Comparison of ENCODE assay signal across 26 cellular contexts in genomic region chr18:4450065-4450676, GRCh38. TPM values are rescaled to one million over a fixed set of nuclear protein-coding genes. Genes with fewer than 3 reads are reported as not detected.
DNase-seq lines count a peak whose midpoint lies in the region; ATAC-seq and TF ChIP-seq lines count a peak whose summit lies in the region.
"Had no signal": no experiment of that assay in that cellular context is flagged by ENCODE, and none has a peak within 500 bp of the region (broad histone marks: within the 10 kb centered on the region; RNA-seq: fewer than 3 reads in every experiment).

No MANE protein-coding gene starts in this region.

- DNase-seq in NCI-H524 (lab: John Stamatoyannopoulos, UW), result peak; percentile 31 to 62
- no peak for DNase-seq in NCI-H524 treated with DMSO at 0.1 percent for 48 hours (lab: John Stamatoyannopoulos, UW)
- DNase-seq in NCI-H446 treated with DMSO at 0.1 percent for 48 hours (lab: John Stamatoyannopoulos, UW), result peak; percentile 18
- DNase-seq in thoracic aorta (ENCODE audit: low spot score), result no peak
- no peak for DNase-seq in sciatic nerve (ENCODE audit: low spot score)
- DNase-seq in CD8-positive, alpha-beta memory T cell, result no peak
- DNase-seq: activated CD4-positive, alpha-beta T cell treated with anti-CD3 and anti-CD28 coated beads, Interleukin-2, amount 50 U/mL, for 4 hours; activated naive CD4-positive, alpha-beta T cell treated with Interleukin-2 at 50 U/mL for 16 hours; activated T-cell treated with anti-CD3 and anti-CD28 coated beads, Interleukin-2, amount 50 U/mL, for 1 hour; aorta; effector CD4-positive, alpha-beta T cell; esophagus squamous epithelium; GM23248; Karpas-422; left lung; NCI-H1092 treated with DMSO at 0.1 percent for 48 hours; small intestine; stimulated activated CD4-positive, alpha-beta T cell treated with anti-CD3 and anti-CD28 coated beads, Interleukin-2, amount 100 ng/mL, for 48 hours; stimulated activated naive CD8-positive, alpha-beta T cell treated with anti-CD3 and anti-CD28 coated beads, Interleukin-15, amount 100 ng/mL, for 72 hours; upper lobe of left lung had no signal

- ATAC-seq in thoracic aorta (ENCODE audit: insufficient number of reproducible peaks, low FRiP score, low read depth), result no peak
- ATAC-seq in sciatic nerve, result no peak
- no peak for ATAC-seq in HG02981 (IDR thresholded peaks at IDR 0.05; ENCODE audit: unreplicated experiment)
- ATAC-seq: left lung; stimulated activated naive CD8-positive, alpha-beta T cell treated with anti-CD3 and anti-CD28 coated beads, Interleukin-15, amount 100 ng/mL, for 72 hours had no signal

- H3K36me3 ChIP-seq in thoracic aorta, result no peaks in the 10 kb centered on the region
- no peaks in the 10 kb centered on the region for H3K36me3 ChIP-seq in CD8-positive, alpha-beta memory T cell (ENCODE audit: insufficient read depth, low read length)
- H3K36me3 ChIP-seq: esophagus squamous epithelium, left lung, neural progenitor cell, upper lobe of left lung had no signal

- no peak for TF ChIP-seq CTCF in brain (conservative IDR thresholded peaks at IDR 0.05)
- no peak for TF ChIP-seq CTCF in thoracic aorta (IDR thresholded peaks at IDR 0.05)

- intact Hi-C loops in sciatic nerve (cut with DNase I), result no loop called here

- H3K4me3 Mint-ChIP-seq in brain, result peak overlapping the region in 4 of 5 experiments; percentile 51 to 77 (median 67)
- H3K4me3 Mint-ChIP-seq in CD8-positive, alpha-beta memory T cell, result no peak overlapping the region
- H3K4me3 Mint-ChIP-seq: neural progenitor cell; stimulated activated naive CD8-positive, alpha-beta T cell treated with anti-CD3 and anti-CD28 coated beads, Interleukin-15, amount 100 ng/mL, for 72 hours; T-helper 1 cell treated with Interleukin-12 subunit alpha and Interleukin-12 subunit beta and Interleukin-4 antibody, amounts not matched to agents 30 μg/mL and 1 μg/mL, for 36 hours had no signal

- peaks cover 48% of the 10 kb centered on the region for H3K4me1 Mint-ChIP-seq in brain
- H3K4me1 Mint-ChIP-seq in CD8-positive, alpha-beta memory T cell, result no peaks in the 10 kb centered on the region
- H3K4me1 Mint-ChIP-seq: stimulated activated naive CD8-positive, alpha-beta T cell treated with anti-CD3 and anti-CD28 coated beads, Interleukin-15, amount 100 ng/mL, for 72 hours had no signal

- peaks cover 21% of the 10 kb centered on the region for H3K36me3 Mint-ChIP-seq in brain
- no peaks in the 10 kb centered on the region for H3K36me3 Mint-ChIP-seq in CD8-positive, alpha-beta memory T cell

- H3K9me3 Mint-ChIP-seq in brain, result peaks cover 0 to 11% (median 3%) of the 10 kb centered on the region in 5 experiments
- H3K9me3 Mint-ChIP-seq in CD8-positive, alpha-beta memory T cell, result peaks cover 2 to 16% (median 8%) of the 10 kb centered on the region in 5 donors
- H3K9me3 Mint-ChIP-seq: T-helper 1 cell treated with Interleukin-12 subunit alpha and Interleukin-12 subunit beta and Interleukin-4 antibody, amounts not matched to agents 30 μg/mL and 1 μg/mL, for 36 hours had no signal

- CTCF ChIA-PET in CD8-positive, alpha-beta memory T cell (lab: Charles Lee), result no interaction called here

- H3K27me3 ChIP-seq in thoracic aorta (replicated peaks; ENCODE audit: insufficient read depth), result no peaks in the 10 kb centered on the region
- no peaks in the 10 kb centered on the region for H3K27me3 ChIP-seq in CD8-positive, alpha-beta memory T cell (ENCODE audit: insufficient read depth, low read length, poor library complexity, severe bottlenecking)
- H3K27me3 ChIP-seq: neural progenitor cell had no signal

- H3K4me3 ChIP-seq in thoracic aorta, result peak overlapping the region; percentile 6
- H3K4me3 ChIP-seq in CD8-positive, alpha-beta memory T cell (ENCODE audit: low read length), result no peak overlapping the region
- H3K4me3 ChIP-seq: esophagus squamous epithelium, GM23248, left lung, neural progenitor cell, upper lobe of left lung had no signal

- no peaks in the 10 kb centered on the region for H3K9me3 ChIP-seq in thoracic aorta
- no peaks in the 10 kb centered on the region for H3K9me3 ChIP-seq in CD8-positive, alpha-beta memory T cell (ENCODE audit: low read length)
- H3K9me3 ChIP-seq: esophagus squamous epithelium, left lung, upper lobe of left lung had no signal

- no peak overlapping the region for H3K27ac ChIP-seq in thoracic aorta
- no peak overlapping the region for H3K27ac ChIP-seq in CD8-positive, alpha-beta memory T cell (ENCODE audit: low read depth, low read length)
- H3K27ac ChIP-seq: C4-2B, esophagus squamous epithelium, GM23248, left lung, neural progenitor cell, upper lobe of left lung, VCaP had no signal

- H3K27ac Mint-ChIP-seq in brain, result peak overlapping the region in 3 of 5 experiments; percentile 2 to 42 (median 6)
- H3K27ac Mint-ChIP-seq in CD8-positive, alpha-beta memory T cell, result no peak overlapping the region
- H3K27ac Mint-ChIP-seq: neural progenitor cell; stimulated activated naive CD8-positive, alpha-beta T cell treated with anti-CD3 and anti-CD28 coated beads, Interleukin-15, amount 100 ng/mL, for 72 hours; T-helper 1 cell treated with Interleukin-12 subunit alpha and Interleukin-12 subunit beta and Interleukin-4 antibody, amounts not matched to agents 30 μg/mL and 1 μg/mL, for 36 hours had no signal

- H3K27me3 Mint-ChIP-seq in brain, result peaks cover 9% of the 10 kb centered on the region
- H3K27me3 Mint-ChIP-seq in CD8-positive, alpha-beta memory T cell, result peaks cover 7 to 10% of the 10 kb centered on the region in 2 donors

- peaks cover 0 to 15% of the 10 kb centered on the region in 2 donors for H3K4me1 ChIP-seq in thoracic aorta (ENCODE audit: control insufficient read depth in 1 of 2, low read depth in 2 of 2)
- no peaks in the 10 kb centered on the region for H3K4me1 ChIP-seq in CD8-positive, alpha-beta memory T cell (ENCODE audit: insufficient read depth, low read length)
- H3K4me1 ChIP-seq: left lung had no signal

- POLR2A ChIA-PET in CD8-positive, alpha-beta memory T cell (lab: Charles Lee), result no interaction called here

RNA-seq across cellular contexts. Expression of gene DLGAP1, which starts 4.9 kb away (rescaled TPM):
- polyA plus RNA-seq in brain (ENCODE audit: insufficient read depth, low read depth, low replicate concordance), result 8.0 TPM
- total RNA-seq in thoracic aorta (10 to 100 TPM in 1 of 2 donors, 1 to 10 TPM in 1; 7.3 to 19.0 TPM), sciatic nerve (0.98 TPM)
- under 1 TPM in 1 of 2 experiments, not detected in 1; 0.07 TPM for total RNA-seq in CD8-positive, alpha-beta memory T cell
- 0.46 TPM for polyA plus RNA-seq in CD8-positive, alpha-beta memory T cell

Comparison
In these comparisons a context has a peak if more than half of its experiments do, and no peak if none do; other contexts are left out.
1. DNase-seq: peak in NCI-H524 (2 of 2) and NCI-H446 treated with DMSO at 0.1 percent for 48 hours (single experiment); none in NCI-H524 treated with DMSO at 0.1 percent for 48 hours (single experiment), thoracic aorta (single experiment), sciatic nerve (single experiment) and CD8-positive, alpha-beta memory T cell (0 of 5).
2. H3K27ac Mint-ChIP-seq: peak in brain (3 of 5); none in CD8-positive, alpha-beta memory T cell (0 of 8).
3. H3K4me3 Mint-ChIP-seq: peak in brain (4 of 5); none in CD8-positive, alpha-beta memory T cell (0 of 7).